In the genomic region with DNA sequence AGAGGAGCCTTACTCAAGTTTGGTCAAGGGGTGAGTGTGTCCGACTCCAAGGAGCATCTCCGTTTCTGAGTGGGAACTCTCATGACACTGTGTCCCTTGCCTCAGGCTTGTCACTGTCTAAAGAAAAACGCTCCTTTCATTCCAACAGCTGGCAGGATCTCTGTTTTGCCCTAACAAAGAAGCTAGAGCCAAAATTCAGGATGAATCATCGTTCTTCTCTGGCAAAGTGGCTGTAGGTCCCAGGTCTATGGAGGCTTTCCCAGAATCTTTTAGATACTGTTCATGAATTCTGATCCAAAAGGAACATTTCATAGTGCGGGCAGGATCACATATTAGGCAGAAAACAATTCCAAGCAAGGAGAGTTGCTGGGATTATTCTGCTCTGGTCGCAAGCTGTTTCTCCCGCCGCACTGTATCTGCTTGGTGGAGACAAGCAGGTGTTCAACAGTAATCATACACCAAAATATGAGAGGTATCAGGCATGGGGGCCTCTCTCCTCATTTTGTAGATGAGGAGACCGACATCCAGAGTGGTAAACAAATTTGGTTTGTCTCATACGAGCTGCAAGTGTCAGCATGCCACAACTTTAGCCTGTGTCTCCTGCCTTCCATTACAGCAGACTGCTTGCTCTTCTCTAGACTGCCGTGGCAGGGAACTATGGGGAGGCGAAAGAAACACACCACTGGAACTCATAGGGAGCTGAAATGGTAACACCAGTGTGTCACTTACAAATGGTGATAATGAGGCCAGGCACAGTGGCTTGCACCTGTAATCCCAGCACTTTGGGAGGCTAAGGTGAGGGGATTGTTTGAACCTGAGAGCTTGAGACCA, we compare ENCODE assay signal across 13 cellular contexts.
DNase-seq lines count a peak whose midpoint lies in the region; FAIRE-seq and TF ChIP-seq lines count a peak whose summit lies in the region.
"Had no signal": no experiment of that assay in that cellular context is flagged by ENCODE, and none has a peak within 500 bp of the region (broad histone marks: within the 10 kb centered on the region; RNA-seq: fewer than 3 reads in every experiment).

No MANE protein-coding gene starts in this region.

- no peaks in the 10 kb centered on the region for H3K9me3 ChIP-seq in H1 (ENCODE audit: insufficient read depth in 2 of 2, low read depth in 1 of 2, low read length in 1 of 2)
- no peaks in the 10 kb centered on the region for H3K9me3 ChIP-seq in keratinocyte (ENCODE audit: control insufficient read depth, low read depth, low read length)
- H3K9me3 ChIP-seq in mesenchymal stem cell (ENCODE audit: control insufficient read depth, low read length) = peaks cover 6% of the 10 kb centered on the region

- POLR2A ChIA-PET in H1 (lab: Charles Lee; ENCODE audit: partially characterized antibody) = interaction anchor here (0.6 to 1.1 kb wide), 5 partner anchors 12 to 125 kb away, joined by 3 read pairs; no protein-coding TSS in a partner anchor

- no peak overlapping the region for H3K4ac ChIP-seq in H1 (replicated peaks; ENCODE audit: insufficient read length, low read depth, low read length)
- H3K4ac ChIP-seq in mesenchymal stem cell (ENCODE audit: low read depth in 1 of 2, low read length in 2 of 2) = no peak overlapping the region

- H2BK15ac ChIP-seq in H1 (ENCODE audit: low read length) = peak overlapping the region; percentile 89; the same call in 1 of the 2 replicates
- H2BK15ac ChIP-seq in mesenchymal stem cell (ENCODE audit: low read depth, poor library complexity, severe bottlenecking) = no peak overlapping the region

- no peaks in the 10 kb centered on the region for H3K9me1 ChIP-seq in keratinocyte (ENCODE audit: control insufficient read depth, extremely low read depth, insufficient read depth, low read length)

- dilution Hi-C loops in keratinocyte (cut with MboI; ENCODE audit: extremely low pct_ligation_motif_present, low sequenced_read_pairs) = no loop called here

- no peak for TF ChIP-seq EP300 in H1 (IDR thresholded peaks at IDR 0.05; ENCODE audit: borderline replicate concordance in 1 of 2, low read depth in 2 of 2, low read length in 2 of 2)

- H2BK12ac ChIP-seq in H1 (ENCODE audit: low read depth, low read length) = peak overlapping the region; percentile 12; the same call in 1 of the 2 replicates
- H2BK12ac ChIP-seq in mesenchymal stem cell (ENCODE audit: low read length in 2 of 2) = no peak overlapping the region

- H3K18ac ChIP-seq in H1 (ENCODE audit: extremely low read depth, low read length) (no peak overlapping the region), mesenchymal stem cell (ENCODE audit: low read depth in 1 of 2, low read length in 2 of 2) (no peak overlapping the region)

- H2AFZ ChIP-seq in H1 (ENCODE audit: low read length) = no peak overlapping the region
- H2AFZ ChIP-seq in keratinocyte (ENCODE audit: control insufficient read depth, low read length) = no peak overlapping the region
- H2AFZ ChIP-seq in mesenchymal stem cell (ENCODE audit: low read depth, low read length) = no peak overlapping the region

- H4K91ac ChIP-seq in H1 (replicated peaks; ENCODE audit: insufficient read length, low read length) (no peak overlapping the region), mesenchymal stem cell (ENCODE audit: low read length) (no peak overlapping the region)

- H3K9ac ChIP-seq in H1 (replicated peaks in 1 of 4; ENCODE audit: extremely low read depth in 1 of 4, low read depth in 3 of 4, low read length in 3 of 4) = no peak overlapping the region
- H3K9ac ChIP-seq in keratinocyte (ENCODE audit: control insufficient read depth, extremely low read depth, insufficient read depth, low read length) = no peak overlapping the region
- no peak overlapping the region for H3K9ac ChIP-seq in mesenchymal stem cell (ENCODE audit: low read length)

- no peak overlapping the region for H3K14ac ChIP-seq in H1 (ENCODE audit: insufficient read length)
- H3K14ac ChIP-seq in mesenchymal stem cell (ENCODE audit: low read length in 2 of 2) = no peak overlapping the region

- no peak overlapping the region for H3K27ac ChIP-seq in H1 (ENCODE audit: low read depth, low read length)
- no peak overlapping the region for H3K27ac ChIP-seq in keratinocyte (ENCODE audit: control insufficient read depth, insufficient read depth, low read length)
- peak overlapping the region; percentile 31 for H3K27ac ChIP-seq in substantia nigra (ENCODE audit: low read depth, low read length, poor library complexity, severe bottlenecking)
- H3K27ac ChIP-seq in mesenchymal stem cell (ENCODE audit: low read length, poor library complexity, severe bottlenecking) = no peak overlapping the region
- H3K27ac ChIP-seq: RWPE1 had no signal

- H3K27me3 ChIP-seq in H1 (replicated peaks in 1 of 4; ENCODE audit: control insufficient read depth in 3 of 4, extremely low read depth in 1 of 4, insufficient read depth in 3 of 4, low read length in 3 of 4) (no peaks in the 10 kb centered on the region), keratinocyte (ENCODE audit: control insufficient read depth, extremely low read depth, insufficient read depth, low read length) (peaks cover 3% of the 10 kb centered on the region), mesenchymal stem cell (ENCODE audit: control insufficient read depth in 1 of 2, insufficient read depth in 1 of 2, low read length in 2 of 2) (peaks cover 4 to 5% of the 10 kb centered on the region in 2 experiments)

- H3K4me1 ChIP-seq in H1 (replicated peaks in 1 of 4; ENCODE audit: control insufficient read depth in 3 of 4, insufficient read depth in 4 of 4, low read length in 3 of 4) = peaks cover 0 to 2% (median 0%) of the 10 kb centered on the region in 4 experiments; a peak in 1 of 7 replicates
- H3K4me1 ChIP-seq in keratinocyte (ENCODE audit: control insufficient read depth, extremely low read depth, insufficient read depth, low read length) = peaks cover 8% of the 10 kb centered on the region
- H3K4me1 ChIP-seq in mesenchymal stem cell (ENCODE audit: control insufficient read depth, insufficient read depth, low read depth, low read length) = no peaks in the 10 kb centered on the region

- H3K79me2 ChIP-seq in H1 (ENCODE audit: control insufficient read depth in 1 of 2, insufficient read depth in 2 of 2, low read length in 2 of 2) (no peaks in the 10 kb centered on the region), keratinocyte (ENCODE audit: control insufficient read depth, insufficient read depth, low read length) (no peaks in the 10 kb centered on the region)

- H3K23ac ChIP-seq in H1 (ENCODE audit: insufficient read length) (no peak overlapping the region), mesenchymal stem cell (ENCODE audit: low read length in 2 of 2) (no peak overlapping the region)

- H4K8ac ChIP-seq in H1 (ENCODE audit: extremely low read depth, insufficient read depth, low read length) (no peak overlapping the region), mesenchymal stem cell (ENCODE audit: low read length) (no peak overlapping the region)

- no peak overlapping the region for H3K56ac ChIP-seq in H1 (replicated peaks; ENCODE audit: insufficient read length, low read depth, low read length)

- no peaks in the 10 kb centered on the region for H3K36me3 ChIP-seq in H1 (ENCODE audit: control insufficient read depth in 2 of 4, insufficient read depth in 4 of 4, low read length in 3 of 4)
- H3K36me3 ChIP-seq in keratinocyte (ENCODE audit: control insufficient read depth in 2 of 2, extremely low read depth in 1 of 2, insufficient read depth in 2 of 2, low read length in 2 of 2) = no peaks in the 10 kb centered on the region
- no peaks in the 10 kb centered on the region for H3K36me3 ChIP-seq in mesenchymal stem cell (ENCODE audit: control insufficient read depth in 1 of 2, insufficient read depth in 2 of 2, low read depth in 1 of 2, low read length in 2 of 2)

- TF ChIP-seq RAD21 in H1 (IDR thresholded peaks at IDR 0.05 in 1 of 2, conservative IDR thresholded peaks at IDR 0.05 in 1 of 2; ENCODE audit: low read depth in 2 of 2, low read length in 2 of 2) = no peak

- H2BK5ac ChIP-seq in H1 (ENCODE audit: low read depth, low read length) (0 out of 2 replicates have a peak overlapping the region, but pooled peaks have one; percentile 40), mesenchymal stem cell (ENCODE audit: low read depth, low read length, poor library complexity, severe bottlenecking) (no peak overlapping the region)

- CTCF ChIA-PET in H1 (lab: Charles Lee; ENCODE audit: partially characterized antibody) = interaction anchor here (0.6 to 1.1 kb wide), 4 partner anchors 16 to 675 kb away, joined by 3 to 5 read pairs (median 3); no protein-coding TSS in a partner anchor

- TF ChIP-seq CTCF in H1 (IDR thresholded peaks at IDR 0.05; ENCODE audit: control extremely low read depth in 1 of 3, insufficient read depth in 1 of 3, low read depth in 1 of 3, low read length in 3 of 3) (no peak), keratinocyte (optimal IDR thresholded peaks at IDR 0.05 in 1 of 3, IDR thresholded peaks at IDR 0.05 in 1 of 3, conservative IDR thresholded peaks at IDR 0.05 in 1 of 3; ENCODE audit: extremely low read depth in 1 of 3, insufficient read depth in 2 of 3, low read length in 3 of 3) (no peak)

- H4K20me1 ChIP-seq in H1 (replicated peaks in 1 of 2; ENCODE audit: control insufficient read depth in 1 of 2, insufficient read depth in 2 of 2, low read length in 2 of 2) (no peaks in the 10 kb centered on the region), keratinocyte (ENCODE audit: control insufficient read depth, extremely low read depth, insufficient read depth, low read length) (no peaks in the 10 kb centered on the region)

- H3K79me1 ChIP-seq in H1 (ENCODE audit: low read depth, low read length) = no peaks in the 10 kb centered on the region
- H3K79me1 ChIP-seq in mesenchymal stem cell (replicated peaks; ENCODE audit: low read length, poor library complexity, severe bottlenecking) = no peaks in the 10 kb centered on the region

- peak; percentile 48 for FAIRE-seq in H1 (lab: Jason Lieb, UNC)
- FAIRE-seq in keratinocyte (lab: Jason Lieb, UNC) = peak; percentile 49
- FAIRE-seq: HTR-8/SVneo had no signal

- no peaks in the 10 kb centered on the region for H3K23me2 ChIP-seq in H1 (ENCODE audit: low read depth, low read length)

- no peak for TF ChIP-seq POLR2A in H1 (IDR thresholded peaks at IDR 0.05; ENCODE audit: control extremely low read depth in 1 of 2, low read depth in 2 of 2, low read length in 2 of 2)

- no peak overlapping the region for H2BK120ac ChIP-seq in H1 (replicated peaks; ENCODE audit: low read depth, low read length)
- H2BK120ac ChIP-seq in mesenchymal stem cell (ENCODE audit: low read depth, low read length) = no peak overlapping the region

- no peak overlapping the region for H4K5ac ChIP-seq in H1 (ENCODE audit: insufficient read length, low read depth, low read length)

- no peak overlapping the region for H3K4me3 ChIP-seq in H1 (ENCODE audit: extremely low read depth in 1 of 4, insufficient read depth in 2 of 4, low read depth in 3 of 4, low read length in 4 of 4)
- H3K4me3 ChIP-seq in keratinocyte (ENCODE audit: control insufficient read depth in 2 of 3, extremely low read depth in 1 of 3, insufficient read depth in 2 of 3, low read depth in 1 of 3, low read length in 3 of 3) = no peak overlapping the region
- H3K4me3 ChIP-seq in mesenchymal stem cell (ENCODE audit: insufficient read depth in 1 of 2, low read depth in 1 of 2, low read length in 2 of 2) = no peak overlapping the region

- H2AK5ac ChIP-seq in H1 (ENCODE audit: low read depth, low read length) = no peak overlapping the region
- no peak overlapping the region for H2AK5ac ChIP-seq in mesenchymal stem cell (ENCODE audit: low read length, severe bottlenecking)

- no peak overlapping the region for H3K4me2 ChIP-seq in H1 (ENCODE audit: insufficient read depth in 1 of 2, low read depth in 2 of 2, low read length in 2 of 2)
- H3K4me2 ChIP-seq in keratinocyte (ENCODE audit: control insufficient read depth, extremely low read depth, insufficient read depth, low read depth, low read length) = peak overlapping the region; percentile 17
- no peak overlapping the region for H3K4me2 ChIP-seq in mesenchymal stem cell (ENCODE audit: low read length, poor library complexity, severe bottlenecking)

- DNase-seq in NCI-H2171 treated with DMSO at 0.1 percent for 48 hours (lab: John Stamatoyannopoulos, UW) (peak; percentile 84), H1 (ENCODE audit: low read depth in 1 of 2, low spot score in 2 of 2) (no peak), keratinocyte (ENCODE audit: low read depth, low spot score) (no peak), substantia nigra (lab: John Stamatoyannopoulos, UW) (peak in 14 of 49 donors; percentile 6 to 72 (median 23)), mesenchymal stem cell (no peak), 8988T (no peak), T1000 (lab: John Stamatoyannopoulos, UW) (no peak), COLO668 (lab: John Stamatoyannopoulos, UW; ENCODE audit: unreplicated experiment) (no peak)
- DNase-seq: activated CD4-positive, alpha-beta memory T cell treated with anti-CD3 and anti-CD28 coated beads, Interleukin-2, amount 10 ng/mL, durations not matched to agents 7 days and 5 days; activated gamma-delta T cell; NCI-H510A treated with DMSO at 0.1 percent for 48 hours had no signal

- WGBS in H1 (ENCODE audit: extremely low coverage in 1 of 2, insufficient coverage in 1 of 2, insufficient read length in 1 of 2, insufficient replicate concordance in 2 of 2, low coverage in 1 of 2, low lambda C conversion rate in 2 of 2, missing lambda C conversion rate in 1 of 2), 2 experiments = 74% methylated on average over 12 of the region's 12 CpGs; no CpG with 5 or more reads in 1 of the 2 experiments
- WGBS in mesenchymal stem cell = 75% methylated on average over 12 of the region's 12 CpGs

- H2BK20ac ChIP-seq in H1 (ENCODE audit: low read length) = no peak overlapping the region; the same call in 1 of the 2 replicates
